Comparison of ENCODE assay signal across 6 cellular contexts in the genomic region with DNA sequence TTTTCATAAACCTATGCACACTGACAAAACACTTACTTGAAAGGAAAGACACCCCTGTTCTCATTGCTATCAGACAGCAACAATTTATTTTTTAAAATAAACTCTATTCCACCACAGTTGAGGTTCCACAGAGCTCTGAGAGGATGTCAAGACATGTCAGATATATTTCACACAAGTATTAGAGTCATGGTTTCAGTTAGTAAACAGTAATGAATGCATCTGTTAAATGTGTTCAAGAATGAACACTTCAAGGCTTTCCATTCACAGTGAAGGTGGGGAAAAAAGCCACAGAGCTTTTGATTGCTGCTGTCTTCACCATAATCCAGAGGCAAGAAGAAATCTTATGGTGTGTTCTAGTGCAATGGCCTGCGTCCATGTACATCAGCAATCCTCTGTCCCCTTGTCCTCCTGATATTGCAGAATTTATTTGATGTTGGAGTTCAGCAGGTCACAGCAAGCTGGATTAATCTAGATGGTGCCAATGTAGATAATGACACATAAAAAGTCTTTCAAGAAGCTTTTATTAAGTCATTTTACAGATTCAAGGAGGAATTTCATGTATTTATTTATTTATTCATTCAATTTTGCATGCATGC.
"Had no signal": no experiment of that assay in that cellular context is flagged by ENCODE, and none has a peak within 500 bp of the region (broad histone marks: within the 10 kb centered on the region; RNA-seq: fewer than 3 reads in every experiment).

No MANE protein-coding gene starts in this region.

- DNase-seq: GOT3, H9, HCEC 1CT, KBM-7 had no signal

- H3K9ac ChIP-seq: GM23248 had no signal

- FAIRE-seq: HTR-8/SVneo had no signal

- H3K4me3 ChIP-seq: GM23248 had no signal

- H3K27ac ChIP-seq: GM23248 had no signal
